Comparison of ENCODE assay signal across 8 cellular contexts in the genomic region with DNA sequence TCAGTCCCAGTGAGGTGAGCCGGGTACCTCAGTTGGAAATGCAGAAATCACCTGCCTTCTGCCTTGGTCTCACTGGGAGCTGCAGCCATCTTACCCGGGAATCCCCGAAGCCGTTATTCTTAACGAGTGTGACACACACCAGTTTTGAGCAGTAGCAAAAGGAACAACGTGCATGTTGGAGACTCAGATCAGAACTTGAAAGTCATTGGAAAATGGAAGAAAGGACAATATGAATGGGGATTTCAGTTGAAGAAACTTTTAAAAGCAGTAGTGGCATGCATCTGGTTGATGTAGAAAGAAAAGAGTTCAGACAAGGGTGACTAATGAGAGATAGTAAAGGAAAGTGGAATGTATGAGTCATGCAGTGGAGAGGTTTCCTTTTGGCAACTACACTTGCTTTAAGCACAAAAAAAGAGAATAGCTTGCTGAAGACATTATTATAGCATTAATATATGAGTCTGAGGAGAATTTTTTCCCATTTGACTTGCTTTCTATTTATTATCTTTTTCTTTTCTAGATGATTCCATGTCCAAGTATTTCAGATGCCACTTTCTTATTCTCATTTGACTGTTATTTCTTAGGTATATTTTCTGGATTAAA. TPM values are rescaled to one million over a fixed set of nuclear protein-coding genes. Genes with fewer than 3 reads are reported as not detected.
DNase-seq lines count a peak whose midpoint lies in the region; ATAC-seq and TF ChIP-seq lines count a peak whose summit lies in the region.

No MANE protein-coding gene starts in this region.

- H3K36me3 ChIP-seq in Peyer's patch: peaks cover 0 to 10% (median 0%) of the 10 kb centered on the region in 3 donors
- H3K36me3 ChIP-seq in ascending aorta: no peaks in the 10 kb centered on the region
- H3K36me3 ChIP-seq in kidney epithelial cell (ENCODE audit: control insufficient read depth, insufficient read depth, low read length): no peaks in the 10 kb centered on the region

- in situ Hi-C loops in ACHN (cut with HindIII; ENCODE audit: low pct_ligation_motif_present, low pct_unique_long_range_greater_than_20kb, low sequenced_read_pairs): no loop called here

- H3K4me1 ChIP-seq in Peyer's patch (peaks cover 0 to 10% (median 0%) of the 10 kb centered on the region in 4 donors), ascending aorta (peaks cover 3 to 24% of the 10 kb centered on the region in 2 donors)

- H3K9me3 ChIP-seq in Peyer's patch: no peaks in the 10 kb centered on the region
- H3K9me3 ChIP-seq in ascending aorta: peaks cover 2 to 20% of the 10 kb centered on the region in 2 donors

- TF ChIP-seq POLR2A in Peyer's patch (IDR thresholded peaks at IDR 0.05): no peak

- intact Hi-C loops in ascending aorta (cut with DNase I): no loop called here

- DNase-seq in ACHN: peak; percentile 88
- DNase-seq in Peyer's patch: no peak
- DNase-seq in ascending aorta (ENCODE audit: low spot score in 2 of 2): no peak
- peak; percentile 80 for DNase-seq in kidney epithelial cell (ENCODE audit: low read depth)
- DNase-seq in stimulated activated CD8-positive, alpha-beta memory T cell treated with anti-CD3 and anti-CD28 coated beads, Interleukin-12 subunit alpha, Interleukin-12 subunit beta, amount 100 ng/mL, for 1 hour (ENCODE audit: low read depth): peak; percentile 10
- no peak for DNase-seq in NCI-H1105 (lab: John Stamatoyannopoulos, UW)

- H3K27me3 ChIP-seq in Peyer's patch (no peaks in the 10 kb centered on the region), ascending aorta (no peaks in the 10 kb centered on the region), kidney epithelial cell (ENCODE audit: control insufficient read depth, insufficient read depth, low read length) (no peaks in the 10 kb centered on the region)

- TF ChIP-seq CTCF in Peyer's patch (IDR thresholded peaks at IDR 0.05) (no peak), ascending aorta (IDR thresholded peaks at IDR 0.05) (no peak), kidney epithelial cell (IDR thresholded peaks at IDR 0.05; ENCODE audit: insufficient read depth, low read length, poor library complexity, severe bottlenecking) (no peak)

- H3K4me3 ChIP-seq in Peyer's patch (no peak overlapping the region), ascending aorta (no peak overlapping the region), kidney epithelial cell (ENCODE audit: low read depth, low read length) (no peak overlapping the region)

- ATAC-seq in GM18870 (IDR thresholded peaks at IDR 0.05; ENCODE audit: unreplicated experiment) (peak; percentile 92), HG03097 (IDR thresholded peaks at IDR 0.05; ENCODE audit: low FRiP score, unreplicated experiment) (peak; percentile 90)

- H3K27ac ChIP-seq in Peyer's patch (peak overlapping the region in 3 of 4 donors; percentile 22 to 51 (median 28)), ascending aorta (peak overlapping the region; percentile 47)

RNA-seq across cellular contexts. Expression of a gene that starts 44.4 kb away (rescaled TPM):
- total RNA-seq in Peyer's patch (1 to 10 TPM in 2 of 4 donors, not detected in 2; 3.2 to 5.0 TPM), ascending aorta (not detected), kidney epithelial cell (0.48 and 0.63 TPM in 2 replicates)

RNA-seq across cellular contexts. Expression of a gene that starts 55.1 kb away (rescaled TPM):
- total RNA-seq in Peyer's patch (10 to 100 TPM; 24.5 to 58.6 (median 28.3) TPM), ascending aorta (19.4 TPM), kidney epithelial cell (16.2 and 18.6 TPM in 2 replicates)

RNA-seq across cellular contexts. Expression of a gene that starts 55.4 kb away (rescaled TPM):
- 10 to 100 TPM; 32.2 to 52.0 (median 39.6) TPM for total RNA-seq in Peyer's patch
- 29.8 TPM for total RNA-seq in ascending aorta
- total RNA-seq in kidney epithelial cell: 17.3 and 20.3 TPM in 2 replicates

Comparison
In these comparisons a context has a peak if more than half of its experiments do, and no peak if none do; other contexts are left out.
1. DNase-seq: peak in ACHN (single experiment), kidney epithelial cell (single experiment) and stimulated activated CD8-positive, alpha-beta memory T cell treated with anti-CD3 and anti-CD28 coated beads, Interleukin-12 subunit alpha, Interleukin-12 subunit beta, amount 100 ng/mL, for 1 hour (single experiment); none in Peyer's patch (0 of 3), ascending aorta (0 of 2) and NCI-H1105 (single experiment).